In the genomic region with DNA sequence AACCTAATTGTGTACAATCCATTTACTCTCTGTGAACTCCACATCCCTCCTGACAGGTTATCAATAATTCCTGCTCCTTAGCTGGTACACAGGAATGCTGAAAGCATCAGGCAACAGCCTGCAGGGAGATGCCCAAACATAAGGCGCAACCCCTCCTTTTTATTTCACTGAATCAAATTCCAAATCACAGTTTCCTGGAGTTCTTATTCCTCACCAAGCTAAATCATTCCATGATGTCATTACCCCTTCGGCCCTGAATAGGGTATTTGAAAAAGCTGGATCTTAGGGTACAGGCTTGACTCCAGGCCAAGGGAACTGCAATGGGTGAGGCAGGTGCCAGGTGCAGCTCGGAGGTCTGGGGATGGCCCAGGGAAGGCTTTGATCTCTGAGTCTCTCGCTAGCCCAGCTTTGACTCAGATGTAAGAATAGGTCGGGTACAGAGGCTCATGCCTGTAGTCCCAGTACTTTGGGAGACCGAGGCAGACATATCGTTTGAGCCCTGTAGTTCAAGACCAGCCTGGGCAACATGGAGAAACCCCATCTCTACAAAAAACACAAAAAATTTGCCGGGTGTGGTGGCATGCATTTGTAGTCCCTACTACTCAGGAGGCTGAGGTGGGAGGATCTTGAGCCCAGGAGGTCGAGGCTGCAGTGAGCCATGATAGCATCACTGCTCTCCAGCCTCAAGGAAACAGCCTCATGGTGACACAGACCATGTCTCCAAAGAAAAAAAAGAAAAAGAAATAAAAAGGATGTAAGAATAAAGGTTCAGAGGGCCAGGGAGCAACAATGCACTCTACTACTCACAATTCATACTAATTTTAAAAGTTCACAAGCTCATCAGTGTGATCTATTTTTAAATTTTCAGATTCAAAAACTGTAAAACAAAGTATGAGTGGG, we compare ENCODE assay signal across 1 cellular context.
TF ChIP-seq lines count a peak whose summit lies in the region.

No MANE protein-coding gene starts in this region.

TF ChIP-seq in IMR-90, 13 proteins besides CTCF, POLR2A, EP300 and RAD21 (continued from another document):
- TF ChIP-seq, protein P1, sequence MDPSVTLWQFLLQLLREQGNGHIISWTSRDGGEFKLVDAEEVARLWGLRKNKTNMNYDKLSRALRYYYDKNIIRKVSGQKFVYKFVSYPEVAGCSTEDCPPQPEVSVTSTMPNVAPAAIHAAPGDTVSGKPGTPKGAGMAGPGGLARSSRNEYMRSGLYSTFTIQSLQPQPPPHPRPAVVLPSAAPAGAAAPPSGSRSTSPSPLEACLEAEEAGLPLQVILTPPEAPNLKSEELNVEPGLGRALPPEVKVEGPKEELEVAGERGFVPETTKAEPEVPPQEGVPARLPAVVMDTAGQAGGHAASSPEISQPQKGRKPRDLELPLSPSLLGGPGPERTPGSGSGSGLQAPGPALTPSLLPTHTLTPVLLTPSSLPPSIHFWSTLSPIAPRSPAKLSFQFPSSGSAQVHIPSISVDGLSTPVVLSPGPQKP (IDR thresholded peaks at IDR 0.05; ENCODE audit: borderline replicate concordance, low read depth, low read length), result no peak
- no peak for TF ChIP-seq FOS (IDR thresholded peaks at IDR 0.05; ENCODE audit: low read depth, low read length)
- TF ChIP-seq, protein P2, sequence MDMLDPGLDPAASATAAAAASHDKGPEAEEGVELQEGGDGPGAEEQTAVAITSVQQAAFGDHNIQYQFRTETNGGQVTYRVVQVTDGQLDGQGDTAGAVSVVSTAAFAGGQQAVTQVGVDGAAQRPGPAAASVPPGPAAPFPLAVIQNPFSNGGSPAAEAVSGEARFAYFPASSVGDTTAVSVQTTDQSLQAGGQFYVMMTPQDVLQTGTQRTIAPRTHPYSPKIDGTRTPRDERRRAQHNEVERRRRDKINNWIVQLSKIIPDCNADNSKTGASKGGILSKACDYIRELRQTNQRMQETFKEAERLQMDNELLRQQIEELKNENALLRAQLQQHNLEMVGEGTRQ (IDR thresholded peaks at IDR 0.05; ENCODE audit: low read depth, low read length), result no peak
- no peak for TF ChIP-seq CHD1 (IDR thresholded peaks at IDR 0.05; ENCODE audit: low read depth, low read length)
- TF ChIP-seq RCOR1 (IDR thresholded peaks at IDR 0.05; ENCODE audit: insufficient replicate concordance, low read length), result no peak
- no peak for TF ChIP-seq BHLHE40 (IDR thresholded peaks at IDR 0.05; ENCODE audit: low read depth, low read length)
- no peak for TF ChIP-seq MXI1 (IDR thresholded peaks at IDR 0.05; ENCODE audit: borderline replicate concordance, low read depth, low read length)
